8 cellular contexts compared by ENCODE assay signal in the genomic region with DNA sequence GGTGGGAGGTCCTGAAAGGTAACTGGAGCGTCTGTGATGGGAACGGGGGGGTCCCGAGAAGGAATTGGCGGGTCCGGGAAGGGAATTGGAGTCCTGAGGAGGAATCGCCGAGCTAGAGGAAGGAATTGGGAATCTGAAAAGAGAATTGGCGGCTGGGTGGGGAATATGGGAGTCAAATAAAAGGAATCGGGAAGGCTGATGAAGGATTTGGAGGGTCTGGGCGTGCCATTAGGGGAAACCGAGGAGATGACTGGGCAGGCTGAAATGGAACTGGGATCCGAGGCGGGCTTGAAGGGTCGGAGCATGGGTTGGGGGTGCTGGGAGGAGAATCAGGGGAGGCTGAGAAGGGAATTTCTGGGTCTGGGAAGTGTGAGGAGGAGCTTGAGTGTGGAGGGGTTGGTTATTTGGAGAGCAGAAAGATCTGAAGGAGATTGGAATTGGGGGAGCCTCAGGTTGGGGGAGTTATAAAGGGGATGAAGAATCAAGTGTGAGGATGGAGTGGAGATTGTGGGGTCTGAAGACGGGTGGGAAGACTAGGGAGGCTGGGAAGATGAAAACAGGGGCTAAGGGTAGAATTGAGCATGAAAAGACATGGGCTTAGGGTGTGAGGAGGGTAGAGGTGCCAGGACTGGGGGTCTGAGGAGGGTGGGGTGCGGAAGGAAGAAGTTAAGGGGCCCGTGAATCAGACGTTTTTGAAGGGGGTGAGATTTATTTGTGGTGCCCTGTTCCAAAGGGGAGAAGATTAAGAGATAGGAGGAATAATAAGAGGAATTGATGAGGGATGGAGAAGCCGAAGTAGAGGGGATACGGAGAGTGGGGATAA. TPM values are rescaled to one million over a fixed set of nuclear protein-coding genes. Genes with fewer than 3 reads are reported as not detected.
A peak's percentile ranks its signal among the peaks of the same experiment; 100 is the strongest.
DNase-seq lines count a peak whose midpoint lies in the region; ATAC-seq and TF ChIP-seq lines count a peak whose summit lies in the region.

No MANE protein-coding gene starts in this region.

- H3K27me3 ChIP-seq in left lung (no peaks in the 10 kb centered on the region), thoracic aorta (replicated peaks; ENCODE audit: insufficient read depth) (no peaks in the 10 kb centered on the region)

- H3K4me3 ChIP-seq in left lung: peak overlapping the region; percentile 57 to 88
- peak overlapping the region; percentile 96 for H3K4me3 ChIP-seq in thoracic aorta

- H3K4me1 Mint-ChIP-seq in activated CD8-positive, alpha-beta memory T cell treated with anti-CD3 and anti-CD28 coated beads, Interleukin-2, amount 10 ng/mL, durations not matched to agents 7 days and 5 days: peaks cover 51% of the 10 kb centered on the region

- H3K4me1 ChIP-seq in left lung: peaks cover 37 to 47% of the 10 kb centered on the region in 2 donors
- peaks cover 17 to 34% of the 10 kb centered on the region in 2 donors for H3K4me1 ChIP-seq in thoracic aorta (ENCODE audit: control insufficient read depth in 1 of 2, low read depth in 2 of 2)

- no peak for ATAC-seq in activated CD8-positive, alpha-beta memory T cell treated with anti-CD3 and anti-CD28 coated beads, Interleukin-2, amount 10 ng/mL, durations not matched to agents 7 days and 5 days
- ATAC-seq in left lung (no peak), thoracic aorta (ENCODE audit: insufficient number of reproducible peaks, low FRiP score, low read depth) (no peak), GM21529 (IDR thresholded peaks at IDR 0.05; ENCODE audit: unreplicated experiment) (no peak)

- H3K36me3 Mint-ChIP-seq in activated CD8-positive, alpha-beta memory T cell treated with anti-CD3 and anti-CD28 coated beads, Interleukin-2, amount 10 ng/mL, durations not matched to agents 7 days and 5 days: peaks cover 16% of the 10 kb centered on the region

- CTCF ChIA-PET in activated CD8-positive, alpha-beta memory T cell treated with anti-CD3 and anti-CD28 coated beads, Interleukin-2, amount 10 ng/mL, durations not matched to agents 7 days and 5 days (lab: Charles Lee): interaction anchor here (0.7 to 6.9 kb wide), 14 partner anchors 8 to 282 kb away, joined by 3 to 75 read pairs (median 5); partner anchors contain the start of genes ECH1, EIF3K, FAM98C and MRPS12

- peak overlapping the region; percentile 46 for H3K27ac ChIP-seq in adipose tissue (ENCODE audit: low read depth, low read length)
- H3K27ac ChIP-seq in left lung: peak overlapping the region; percentile 86 to 87
- H3K27ac ChIP-seq in thoracic aorta: peak overlapping the region; percentile 99 to 100

- intact Hi-C loops in left lung (cut with DNase I): loop anchor here in 1 of 2 donors (10.0 kb wide), 1 partner anchor 57 kb away; no protein-coding TSS in a partner anchor

- no peaks in the 10 kb centered on the region for H3K9me3 ChIP-seq in left lung
- H3K9me3 ChIP-seq in thoracic aorta: no peaks in the 10 kb centered on the region

- 0 to 1% (median 0%) methylated on average over 20 of the region's 20 CpGs for WGBS in adipose tissue, 3 donors

- DNase-seq in activated CD8-positive, alpha-beta memory T cell treated with anti-CD3 and anti-CD28 coated beads, Interleukin-2, amount 10 ng/mL, durations not matched to agents 7 days and 5 days: no peak
- DNase-seq in activated CD8-positive, alpha-beta memory T cell treated with anti-CD3 and anti-CD28 coated beads, Interleukin-2, amount 50 U/mL, for 4 hours: no peak
- DNase-seq in left lung (no peak), thoracic aorta (ENCODE audit: low spot score) (no peak), NCI-H446 treated with DMSO at 0.1 percent for 48 hours (lab: John Stamatoyannopoulos, UW) (no peak), GM19240 (ENCODE audit: insufficient read length, low spot score) (no peak)

- H3K27ac Mint-ChIP-seq in activated CD8-positive, alpha-beta memory T cell treated with anti-CD3 and anti-CD28 coated beads, Interleukin-2, amount 10 ng/mL, durations not matched to agents 7 days and 5 days: peak overlapping the region; percentile 76

- peak overlapping the region; percentile 93 for H3K4me3 Mint-ChIP-seq in activated CD8-positive, alpha-beta memory T cell treated with anti-CD3 and anti-CD28 coated beads, Interleukin-2, amount 10 ng/mL, durations not matched to agents 7 days and 5 days

- H3K36me3 ChIP-seq in left lung (no peaks in the 10 kb centered on the region), thoracic aorta (no peaks in the 10 kb centered on the region)

- TF ChIP-seq CTCF in left lung (IDR thresholded peaks at IDR 0.05): no peak
- TF ChIP-seq CTCF in thoracic aorta (IDR thresholded peaks at IDR 0.05): no peak

- H3K9me3 Mint-ChIP-seq in activated CD8-positive, alpha-beta memory T cell treated with anti-CD3 and anti-CD28 coated beads, Interleukin-2, amount 10 ng/mL, durations not matched to agents 7 days and 5 days (ENCODE audit: low read depth): no peaks in the 10 kb centered on the region

- H3K27me3 Mint-ChIP-seq in activated CD8-positive, alpha-beta memory T cell treated with anti-CD3 and anti-CD28 coated beads, Interleukin-2, amount 10 ng/mL, durations not matched to agents 7 days and 5 days: no peaks in the 10 kb centered on the region

RNA-seq across cellular contexts. Expression of gene ACTN4, which starts 0.7 kb away (rescaled TPM):
- total RNA-seq in activated CD8-positive, alpha-beta memory T cell treated with anti-CD3 and anti-CD28 coated beads, Interleukin-2, amount 10 ng/mL, durations not matched to agents 7 days and 5 days: 100 to 1,000 TPM; 413 to 433 TPM
- 100 to 1,000 TPM in 2 of 3 donors, 10 to 100 TPM in 1; 71.1 to 195 (median 101) TPM for polyA plus RNA-seq in adipose tissue
- total RNA-seq in left lung (100 to 1,000 TPM; 576 to 647 TPM), thoracic aorta (1,000 to 10,000 TPM in 1 of 2 donors, 100 to 1,000 TPM in 1; 668 to 1,387 TPM)

RNA-seq across cellular contexts. Expression of gene EIF3K, which starts 29.2 kb away (rescaled TPM):
- total RNA-seq in activated CD8-positive, alpha-beta memory T cell treated with anti-CD3 and anti-CD28 coated beads, Interleukin-2, amount 10 ng/mL, durations not matched to agents 7 days and 5 days: 100 to 1,000 TPM; 281 to 308 TPM
- polyA plus RNA-seq in adipose tissue: 100 to 1,000 TPM; 231 to 544 (median 410) TPM
- total RNA-seq in left lung: 100 to 1,000 TPM; 184 to 224 TPM
- total RNA-seq in thoracic aorta: 100 to 1,000 TPM; 237 to 302 TPM

RNA-seq across cellular contexts. Expression of gene MAP4K1, which starts 30.4 kb away (rescaled TPM):
- 100 to 1,000 TPM; 337 to 497 TPM for total RNA-seq in activated CD8-positive, alpha-beta memory T cell treated with anti-CD3 and anti-CD28 coated beads, Interleukin-2, amount 10 ng/mL, durations not matched to agents 7 days and 5 days
- polyA plus RNA-seq in adipose tissue: 1 to 10 TPM; 1.0 to 3.1 (median 1.8) TPM
- total RNA-seq in left lung (10 to 100 TPM in 1 of 2 donors, 1 to 10 TPM in 1; 6.1 to 10.7 TPM), thoracic aorta (10 to 100 TPM in 1 of 2 donors, 1 to 10 TPM in 1; 4.6 to 33.7 TPM)

Comparison
In these comparisons a context has a peak if more than half of its experiments do, and no peak if none do; other contexts are left out.
1. H3K27ac ChIP-seq: peak in every context shown above with its lines; median percentile 100 in thoracic aorta; 86 in left lung; 46 in adipose tissue.
2. RNA of gene MAP4K1, which starts 30.4 kb away (total RNA-seq): 337 to 497 TPM in activated CD8-positive, alpha-beta memory T cell treated with anti-CD3 and anti-CD28 coated beads, Interleukin-2, amount 10 ng/mL, durations not matched to agents 7 days and 5 days; 4.6 to 33.7 TPM in thoracic aorta and 6.1 to 10.7 TPM in left lung; every median in the first group is over 4 times any median in the second.